Comparison of ENCODE assay signal across 20 cellular contexts in genomic region chr17:34711646-34712045, GRCh38.
A peak's percentile ranks its signal among the peaks of the same experiment; 100 is the strongest.
DNase-seq lines count a peak whose midpoint lies in the region; ATAC-seq, FAIRE-seq and TF ChIP-seq lines count a peak whose summit lies in the region.
"Had no signal": no experiment of that assay in that cellular context is flagged by ENCODE, and none has a peak within 500 bp of the region (broad histone marks: within the 10 kb centered on the region; RNA-seq: fewer than 3 reads in every experiment).

No MANE protein-coding gene starts in this region.

- TF ChIP-seq POLR2A in vagina (IDR thresholded peaks at IDR 0.05) (no peak), H54 (IDR thresholded peaks at IDR 0.05; ENCODE audit: low read depth, low read length) (no peak)

- no peaks in the 10 kb centered on the region for H3K4me1 Mint-ChIP-seq in chondrocyte (ENCODE audit: low read depth)

- no peak overlapping the region for H3K4me3 Mint-ChIP-seq in chondrocyte (ENCODE audit: unreplicated experiment)
- H3K4me3 Mint-ChIP-seq: CD8-positive, alpha-beta T cell had no signal

- no peaks in the 10 kb centered on the region for H3K27me3 ChIP-seq in vagina

- no peak for FAIRE-seq in H54 (lab: Jason Lieb, UNC)
- FAIRE-seq: G401.6, HepG2 had no signal

- H3K4me1 ChIP-seq in vagina, result no peaks in the 10 kb centered on the region

- DNase-seq in NCI-H2029 (lab: John Stamatoyannopoulos, UW) (peak; percentile 40), NCI-H2029 treated with DMSO at 0.1 percent for 48 hours (lab: John Stamatoyannopoulos, UW) (no peak), NCI-H524 (lab: John Stamatoyannopoulos, UW) (peak; percentile 38 to 71), chondrocyte (ENCODE audit: low spot score) (peak; percentile 27), vagina (ENCODE audit: extremely low spot score in 2 of 2) (peak; percentile 29 to 52), H54 (ENCODE audit: insufficient read length, low spot score) (no peak), cortex of kidney (lab: John Stamatoyannopoulos, UW) (no peak)
- DNase-seq: 8988T, DMS79 treated with DMSO at 0.1 percent for 48 hours, GM23248, KG1, NCI-H1048, NCI-H2081, NCI-H2227 treated with DMSO at 0.1 percent for 48 hours, NCI-H748 treated with DMSO at 0.1 percent for 48 hours had no signal

- no peak overlapping the region for H3K4me3 ChIP-seq in vagina
- H3K4me3 ChIP-seq: GM23248 had no signal

- no peak overlapping the region for H3K27ac ChIP-seq in vagina
- H3K27ac ChIP-seq: GM23248 had no signal

- H3K36me3 ChIP-seq in vagina, result no peaks in the 10 kb centered on the region

- intact Hi-C loops in vagina (cut with DNase I), result no loop called here

- no peak for ATAC-seq in HG02610 (IDR thresholded peaks at IDR 0.05; ENCODE audit: unreplicated experiment)
- ATAC-seq: CD8-positive, alpha-beta T cell; HepG2; Panc1 had no signal

- no peak overlapping the region for H3K27ac Mint-ChIP-seq in chondrocyte (ENCODE audit: unreplicated experiment)
- H3K27ac Mint-ChIP-seq: CD8-positive, alpha-beta T cell had no signal

- H3K36me3 Mint-ChIP-seq in chondrocyte (ENCODE audit: low read depth), result no peaks in the 10 kb centered on the region
- H3K36me3 Mint-ChIP-seq: CD8-positive, alpha-beta T cell had no signal

- no peak for TF ChIP-seq CTCF in chondrocyte (IDR thresholded peaks at IDR 0.05)
- TF ChIP-seq CTCF in vagina (IDR thresholded peaks at IDR 0.05), result no peak

- peaks cover 6% of the 10 kb centered on the region for H3K27me3 Mint-ChIP-seq in chondrocyte (ENCODE audit: low read depth)

- peaks cover 5% of the 10 kb centered on the region for H3K9me3 Mint-ChIP-seq in chondrocyte (ENCODE audit: low read depth)
- H3K9me3 Mint-ChIP-seq: CD8-positive, alpha-beta T cell had no signal

- no peaks in the 10 kb centered on the region for H3K9me3 ChIP-seq in vagina

Comparison
In these comparisons a context has a peak if more than half of its experiments do, and no peak if none do; other contexts are left out.
1. DNase-seq: peak in NCI-H2029 (single experiment), NCI-H524 (2 of 2), chondrocyte (single experiment) and vagina (2 of 2); none in NCI-H2029 treated with DMSO at 0.1 percent for 48 hours (single experiment), H54 (single experiment) and cortex of kidney (single experiment).